ENCODE assay signal across 29 cellular contexts in the genomic region with DNA sequence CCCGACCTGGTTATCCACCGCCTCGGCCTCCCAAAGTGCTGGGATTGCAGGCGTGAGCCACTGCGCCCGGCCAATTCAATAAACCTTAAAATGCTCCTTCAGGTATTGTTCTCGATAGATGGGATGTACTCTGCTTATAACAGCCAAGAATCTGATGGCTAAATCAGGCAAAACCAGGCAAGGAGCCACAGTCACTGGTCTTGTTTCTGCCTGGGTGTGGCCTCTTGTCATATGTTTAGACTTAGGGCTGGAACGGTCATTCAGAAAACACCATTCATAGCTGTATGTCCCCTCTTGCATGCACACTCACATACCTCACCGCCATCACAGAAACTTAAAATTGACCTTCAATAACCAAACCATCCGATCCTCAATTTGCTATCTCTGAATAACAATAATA. TPM values are rescaled to one million over a fixed set of nuclear protein-coding genes. Genes with fewer than 3 reads are reported as not detected.
"Had no signal": no experiment of that assay in that cellular context is flagged by ENCODE, and none has a peak within 500 bp of the region (broad histone marks: within the 10 kb centered on the region; RNA-seq: fewer than 3 reads in every experiment).

No MANE protein-coding gene starts in this region.

- H3K27me3 Mint-ChIP-seq: naive thymus-derived CD8-positive, alpha-beta T cell; stimulated activated naive B cell treated with anti-CD40 and anti-IgM and Interleukin-4, amounts not matched to agents 10 μg/mL and 1 μg/mL and 100 μg/mL, for 72 hours; stimulated activated naive CD8-positive, alpha-beta T cell treated with anti-CD3 and anti-CD28 coated beads, Interleukin-15, amount 100 ng/mL, for 72 hours had no signal

- DNase-seq: colonic mucosa; effector CD4-positive, alpha-beta T cell; foreskin fibroblast; head of caudate nucleus; hypothalamus; kidney glomerular epithelial cell; mammary epithelial cell; mucosa of descending colon; naive thymus-derived CD8-positive, alpha-beta T cell; occipital lobe; pancreas; spleen; stimulated activated CD4-positive, alpha-beta T cell treated with anti-CD3 and anti-CD28 coated beads, Interleukin-15, amount 100 ng/mL, for 24 hours; stimulated activated CD4-positive, alpha-beta T cell treated with anti-CD3 and anti-CD28 coated beads, Interleukin-1b, Interleukin-23, amount 100 ng/mL, for 48 hours; stimulated activated CD4-positive, alpha-beta T cell treated with anti-CD3 and anti-CD28 coated beads, Interleukin-4, amount 100 ng/mL, for 24 hours; stimulated activated naive B cell treated with anti-CD40 and anti-IgM and Interleukin-4, amounts not matched to agents 10 μg/mL and 1 μg/mL and 100 μg/mL, for 72 hours; stimulated activated naive CD8-positive, alpha-beta T cell treated with anti-CD3 and anti-CD28 coated beads, Interleukin-15, amount 100 ng/mL, for 72 hours; testis had no signal

- H3K9me3 ChIP-seq: colonic mucosa, esophagus muscularis mucosa, mucosa of descending colon, pancreas, spleen, testis, tibial nerve had no signal

- H3K27ac ChIP-seq: cardiac muscle cell, colonic mucosa, epithelial cell of prostate, pancreas, spleen, testis, tibial nerve had no signal

- H3K9me3 Mint-ChIP-seq: naive thymus-derived CD8-positive, alpha-beta T cell; stimulated activated naive B cell treated with anti-CD40 and anti-IgM and Interleukin-4, amounts not matched to agents 10 μg/mL and 1 μg/mL and 100 μg/mL, for 72 hours; stimulated activated naive CD8-positive, alpha-beta T cell treated with anti-CD3 and anti-CD28 coated beads, Interleukin-15, amount 100 ng/mL, for 72 hours had no signal

- H3K4me3 ChIP-seq: cardiac muscle cell, colonic mucosa, esophagus muscularis mucosa, mucosa of descending colon, pancreas, spleen, testis, tibial nerve had no signal

- ATAC-seq: mucosa of descending colon; naive thymus-derived CD8-positive, alpha-beta T cell; pancreas; sciatic nerve had no signal

- H3K27me3 ChIP-seq: cardiac muscle cell, colonic mucosa, esophagus muscularis mucosa, pancreas, spleen, testis, tibial nerve had no signal

- FAIRE-seq: islet of Langerhans, pancreas had no signal

- H3K4me1 ChIP-seq: colonic mucosa, pancreas, testis had no signal

- H3K4me3 Mint-ChIP-seq: stimulated activated naive B cell treated with anti-CD40 and anti-IgM and Interleukin-4, amounts not matched to agents 10 μg/mL and 1 μg/mL and 100 μg/mL, for 72 hours; stimulated activated naive CD8-positive, alpha-beta T cell treated with anti-CD3 and anti-CD28 coated beads, Interleukin-15, amount 100 ng/mL, for 72 hours had no signal

- H3K36me3 ChIP-seq: cardiac muscle cell, colonic mucosa, esophagus muscularis mucosa, pancreas, spleen, tibial nerve had no signal

- H3K27ac Mint-ChIP-seq: naive thymus-derived CD8-positive, alpha-beta T cell; progenitor cell of endocrine pancreas; stimulated activated naive B cell treated with anti-CD40 and anti-IgM and Interleukin-4, amounts not matched to agents 10 μg/mL and 1 μg/mL and 100 μg/mL, for 72 hours had no signal

RNA-seq across cellular contexts. Expression of a gene that starts 8.0 kb away (rescaled TPM):
- total RNA-seq: colonic mucosa; dermis microvascular lymphatic vessel endothelial cell; esophagus muscularis mucosa; lower leg skin; mammary epithelial cell; mucosa of descending colon; naive thymus-derived CD8-positive, alpha-beta T cell; skeletal muscle tissue; spleen; ureter had no signal
- polyA plus RNA-seq: naive thymus-derived CD8-positive, alpha-beta T cell; spleen had no signal
